ENCODE assay signal across 9 cellular contexts in genomic region chr22:26894766-26895485, GRCh38.
A peak's percentile ranks its signal among the peaks of the same experiment; 100 is the strongest.
DNase-seq lines count a peak whose midpoint lies in the region; ATAC-seq and TF ChIP-seq lines count a peak whose summit lies in the region.
"Had no signal": no experiment of that assay in that cellular context is flagged by ENCODE, and none has a peak within 500 bp of the region (broad histone marks: within the 10 kb centered on the region; RNA-seq: fewer than 3 reads in every experiment).

No MANE protein-coding gene starts in this region.

- no peak overlapping the region for H2BK12ac ChIP-seq in H9 (ENCODE audit: insufficient read length, low read depth, low read length)

- no peak overlapping the region for H3T11ph ChIP-seq in H9 (ENCODE audit: low read length)

- H2AFZ ChIP-seq in H9 (ENCODE audit: low read length) = no peak overlapping the region

- H3K4me3 Mint-ChIP-seq in MCF 10A (ENCODE audit: unreplicated experiment) (peak overlapping the region; percentile 26), mesothelial cell of epicardium (no peak overlapping the region), H9 (no peak overlapping the region)
- no peak overlapping the region for H3K4me3 Mint-ChIP-seq in CD4-positive, alpha-beta T cell

- H2BK120ac ChIP-seq in H9 (ENCODE audit: low read depth, low read length, poor library complexity, severe bottlenecking) = no peak overlapping the region

- H3K9me3 Mint-ChIP-seq in MCF 10A (ENCODE audit: unreplicated experiment) (no peaks in the 10 kb centered on the region), mesothelial cell of epicardium (no peaks in the 10 kb centered on the region), H9 (no peaks in the 10 kb centered on the region)
- H3K9me3 Mint-ChIP-seq in CD4-positive, alpha-beta T cell = peaks cover 7% of the 10 kb centered on the region

- no peaks in the 10 kb centered on the region for H3K79me2 ChIP-seq in H9 (ENCODE audit: insufficient read depth, low read length)

- H3K27ac Mint-ChIP-seq in MCF 10A (ENCODE audit: low read depth, unreplicated experiment) (peak overlapping the region; percentile 80), mesothelial cell of epicardium (peak overlapping the region; percentile 52), H9 (no peak overlapping the region)
- no peak overlapping the region for H3K27ac Mint-ChIP-seq in CD4-positive, alpha-beta T cell

- H3K4me1 ChIP-seq in H9 (ENCODE audit: insufficient read depth, low read length) = no peaks in the 10 kb centered on the region; the same call in 1 of the 2 replicates

- H3K4ac ChIP-seq in H9 (ENCODE audit: low read depth, low read length) = no peak overlapping the region

- H3K4me1 Mint-ChIP-seq in MCF 10A (ENCODE audit: insufficient read depth, unreplicated experiment) (peaks cover 18% of the 10 kb centered on the region), mesothelial cell of epicardium (peaks cover 27% of the 10 kb centered on the region), H9 (peaks cover 26 to 35% of the 10 kb centered on the region in 2 experiments)
- H3K4me1 Mint-ChIP-seq in CD4-positive, alpha-beta T cell (ENCODE audit: low read depth) = no peaks in the 10 kb centered on the region

- no peak overlapping the region for H4K91ac ChIP-seq in H9 (ENCODE audit: insufficient read length, low read depth, low read length)

- H3K36me3 Mint-ChIP-seq in MCF 10A (ENCODE audit: insufficient read depth, unreplicated experiment) = no peaks in the 10 kb centered on the region
- no peaks in the 10 kb centered on the region for H3K36me3 Mint-ChIP-seq in mesothelial cell of epicardium
- no peaks in the 10 kb centered on the region; a peak in 1 of 7 replicates for H3K36me3 Mint-ChIP-seq in H9 (ENCODE audit: insufficient read depth in 1 of 3, low read depth in 3 of 3)
- H3K36me3 Mint-ChIP-seq in CD4-positive, alpha-beta T cell (ENCODE audit: low read depth) = no peaks in the 10 kb centered on the region

- no peak for ATAC-seq in GM19324 (IDR thresholded peaks at IDR 0.05; ENCODE audit: low FRiP score, unreplicated experiment)
- no peak for ATAC-seq in CD4-positive, alpha-beta T cell (ENCODE audit: poor library complexity)

- no peak overlapping the region for H3K56ac ChIP-seq in H9 (ENCODE audit: insufficient read length, low read depth, low read length)

- no peak overlapping the region for H3K27ac ChIP-seq in H9 (ENCODE audit: insufficient read length, low read depth, low read length)
- no peak overlapping the region for H3K27ac ChIP-seq in CD4-positive, alpha-beta T cell (ENCODE audit: low read depth, low read length)

- CTCF ChIA-PET in MCF 10A (lab: Yijun Ruan, JAX) = interaction anchor here (0.6 to 1.2 kb wide), 5 partner anchors 9 to 78 kb away, joined by 3 to 5 read pairs (median 3); no protein-coding TSS in a partner anchor
- CTCF ChIA-PET in CD4-positive, alpha-beta T cell (lab: Charles Lee) = no interaction called here

- no peak overlapping the region for H4K8ac ChIP-seq in H9 (replicated peaks; ENCODE audit: insufficient read length, low read depth, low read length)

- no peaks in the 10 kb centered on the region for H3K23me2 ChIP-seq in H9 (ENCODE audit: insufficient read length, low read depth, low read length, poor library complexity, severe bottlenecking)

- DNase-seq in AG09319 (ENCODE audit: extremely low read depth, low read depth) (peak; percentile 84), HT1080 (ENCODE audit: low read depth) (peak; percentile 79), MCF 10A (ENCODE audit: unreplicated experiment) (peak; percentile 81), mesothelial cell of epicardium (ENCODE audit: low spot score in 2 of 2, unreplicated experiment in 2 of 2) (no peak), NCI-H2081 treated with DMSO at 0.1 percent for 48 hours (lab: John Stamatoyannopoulos, UW) (no peak), H9 (no peak)
- no peak for DNase-seq in CD4-positive, alpha-beta T cell
- DNase-seq: activated CD4-positive, alpha-beta T cell treated with anti-CD3 and anti-CD28 coated beads, Interleukin-2, amount 50 U/mL, for 4 hours had no signal

- no CpG with 5 or more reads among the region's 5 CpGs for WGBS in H9 (ENCODE audit: extremely low coverage, insufficient read length, low lambda C conversion rate)

- intact Hi-C loops in MCF 10A (cut with micrococcal nuclease) = loop anchor here (5.0 kb wide), 1 partner anchor 907 kb away; the partner anchor contains the start of gene MN1
- intact Hi-C loops in CD4-positive, alpha-beta T cell (cut with DNase I, micrococcal nuclease) = no loop called here

- no TSS peak for BruUV-seq in MCF 10A (replicated peaks; lab: Mats Ljungman, UMichigan)

- no peak for TF ChIP-seq CTCF in AG09319 (IDR thresholded peaks at IDR 0.05; ENCODE audit: low read depth, low read length)
- no peak for TF ChIP-seq CTCF in MCF 10A (IDR thresholded peaks at IDR 0.05; ENCODE audit: unreplicated experiment)
- no peak for TF ChIP-seq CTCF in mesothelial cell of epicardium (IDR thresholded peaks at IDR 0.05; ENCODE audit: unreplicated experiment)
- TF ChIP-seq CTCF in H9 (conservative IDR thresholded peaks at IDR 0.05) = no peak
- no peak for TF ChIP-seq CTCF in CD4-positive, alpha-beta T cell (IDR thresholded peaks at IDR 0.05)

- no peak overlapping the region for H2BK15ac ChIP-seq in H9 (ENCODE audit: low read depth, low read length)

- H3K27me3 Mint-ChIP-seq in MCF 10A (ENCODE audit: insufficient read depth, unreplicated experiment) (peaks cover 23% of the 10 kb centered on the region), mesothelial cell of epicardium (ENCODE audit: low read depth) (peaks cover 12% of the 10 kb centered on the region), H9 (ENCODE audit: low read depth) (peaks cover 33% of the 10 kb centered on the region)
- peaks cover 45% of the 10 kb centered on the region for H3K27me3 Mint-ChIP-seq in CD4-positive, alpha-beta T cell

- no peak overlapping the region for H3K18ac ChIP-seq in H9 (ENCODE audit: insufficient read length, low read depth, low read length)

- no peak overlapping the region for H3K4me2 ChIP-seq in H9 (ENCODE audit: insufficient read depth, insufficient read length, low read length)

- H3K9ac ChIP-seq in H9 (ENCODE audit: extremely low read depth, insufficient read length, low read length) = no peak overlapping the region

- H2BK5ac ChIP-seq in H9 (ENCODE audit: insufficient read length, low read length) = no peak overlapping the region

- H3K23ac ChIP-seq in H9 (ENCODE audit: insufficient read length, low read depth, low read length) = no peak overlapping the region

- H3K14ac ChIP-seq in H9 (ENCODE audit: insufficient read depth, low read length) = no peak overlapping the region

- no peaks in the 10 kb centered on the region for H3K9me3 ChIP-seq in H9 (ENCODE audit: control insufficient read depth, low read depth, low read length)
- no peaks in the 10 kb centered on the region for H3K9me3 ChIP-seq in CD4-positive, alpha-beta T cell (ENCODE audit: control insufficient read depth, low read length)

- no peaks in the 10 kb centered on the region for H3K79me1 ChIP-seq in H9 (ENCODE audit: insufficient read depth, low read depth, low read length, poor library complexity, severe bottlenecking)

- H4K5ac ChIP-seq in H9 (ENCODE audit: insufficient read length, low read depth, low read length) = no peak overlapping the region

- H2AK5ac ChIP-seq in H9 (ENCODE audit: insufficient read length, low read length) = no peak overlapping the region

- H3K27me3 ChIP-seq in H9 (ENCODE audit: insufficient read depth, low read length) = no peaks in the 10 kb centered on the region; the same call in 1 of the 2 replicates
- peaks cover 8% of the 10 kb centered on the region for H3K27me3 ChIP-seq in CD4-positive, alpha-beta T cell (ENCODE audit: control insufficient read depth, insufficient read depth, low read length)

- POLR2A ChIA-PET in MCF 10A (lab: Yijun Ruan, JAX) = interaction anchor here (1.2 kb wide), 1 partner anchor 67 kb away, joined by 3 read pairs; no protein-coding TSS in a partner anchor
- POLR2A ChIA-PET in CD4-positive, alpha-beta T cell (lab: Charles Lee) = no interaction called here

- no peaks in the 10 kb centered on the region for H4K20me1 ChIP-seq in H9 (ENCODE audit: control insufficient read depth, insufficient read depth, insufficient read length)

- no peak overlapping the region for H2BK20ac ChIP-seq in H9 (ENCODE audit: low read depth, low read length, poor library complexity, severe bottlenecking)

Comparison
In these comparisons a context has a peak if more than half of its experiments do, and no peak if none do; other contexts are left out.
1. DNase-seq: peak in AG09319 (single experiment), HT1080 (single experiment) and MCF 10A (single experiment); none in mesothelial cell of epicardium (0 of 2), NCI-H2081 treated with DMSO at 0.1 percent for 48 hours (single experiment), H9 (single experiment) and CD4-positive, alpha-beta T cell (0 of 10).
2. H3K27ac Mint-ChIP-seq: peak in MCF 10A (single experiment) and mesothelial cell of epicardium (single experiment); none in H9 (0 of 3) and CD4-positive, alpha-beta T cell (single experiment).